ENCODE assay signal across 1 cellular context in genomic region chr22:42930810-42931420, GRCh38.
A peak's percentile ranks its signal among the peaks of the same experiment; 100 is the strongest.
TF ChIP-seq lines count a peak whose summit lies in the region.

No MANE protein-coding gene starts in this region.

TF ChIP-seq in K562, 482 proteins besides CTCF, POLR2A, EP300 and RAD21 (continued from another document):
- TF ChIP-seq ATF6 (CRISPR knock-in tag; IDR thresholded peaks at IDR 0.05) (no peak), ATF7 (IDR thresholded peaks at IDR 0.05) (no peak), UBTF (IDR thresholded peaks at IDR 0.05; ENCODE audit: borderline replicate concordance in 1 of 2, low read depth in 2 of 2, low read length in 2 of 2) (no peak), PHF20 (IDR thresholded peaks at IDR 0.05; ENCODE audit: partially characterized antibody) (no peak), ZNF57 (CRISPR knock-in tag; IDR thresholded peaks at IDR 0.05) (no peak), SMC3 (conservative IDR thresholded peaks at IDR 0.05; ENCODE audit: insufficient read depth, low read depth, low read length) (no peak), USF2 (CRISPR knock-in tag; IDR thresholded peaks at IDR 0.05) (peak; percentile 57), POLR2G (IDR thresholded peaks at IDR 0.05; ENCODE audit: low read depth, low read length) (no peak), BHLHE40 (IDR thresholded peaks at IDR 0.05; ENCODE audit: low read length) (0 out of 2 replicates have a peak, but pooled peaks have one; percentile 16), TCF3 (CRISPR knock-in tag; IDR thresholded peaks at IDR 0.05) (no peak), ZNF124 (CRISPR knock-in tag; IDR thresholded peaks at IDR 0.05) (no peak), USF1 (CRISPR knock-in tag; IDR thresholded peaks at IDR 0.05) (peak; percentile 61), HNRNPK (IDR thresholded peaks at IDR 0.05; ENCODE audit: low read depth, low read length, poor library complexity, severe bottlenecking) (no peak), SREBF2 (CRISPR knock-in tag; IDR thresholded peaks at IDR 0.05) (no peak), NCOA6 (IDR thresholded peaks at IDR 0.05) (no peak), CCNT2 (IDR thresholded peaks at IDR 0.05; ENCODE audit: borderline replicate concordance, extremely low read depth, insufficient read length, low read depth, low read length) (no peak), CEBPZ (IDR thresholded peaks at IDR 0.05; ENCODE audit: borderline replicate concordance, low read depth, low read length) (no peak), PKNOX1 (IDR thresholded peaks at IDR 0.05) (peak; percentile 66), MYC (IDR thresholded peaks at IDR 0.05; ENCODE audit: low read depth, low read length) (no peak), MYC (CRISPR knock-in tag; IDR thresholded peaks at IDR 0.05; ENCODE audit: borderline replicate concordance, low read depth) (no peak), VEZF1 (CRISPR knock-in tag; IDR thresholded peaks at IDR 0.05) (no peak), REST (CRISPR knock-in tag; IDR thresholded peaks at IDR 0.05; ENCODE audit: low read depth) (no peak), E2F8 (IDR thresholded peaks at IDR 0.05; ENCODE audit: low read depth, partially characterized antibody) (no peak), ETS2 (tag; IDR thresholded peaks at IDR 0.05; ENCODE audit: borderline replicate concordance, poor library complexity, severe bottlenecking) (no peak), BCL6 (CRISPR knock-in tag; IDR thresholded peaks at IDR 0.05) (no peak), E2F3 (CRISPR knock-in tag; IDR thresholded peaks at IDR 0.05) (no peak), ZNF121 (CRISPR knock-in tag; conservative IDR thresholded peaks at IDR 0.05) (no peak), MITF (IDR thresholded peaks at IDR 0.05) (no peak)
